In the genomic region with DNA sequence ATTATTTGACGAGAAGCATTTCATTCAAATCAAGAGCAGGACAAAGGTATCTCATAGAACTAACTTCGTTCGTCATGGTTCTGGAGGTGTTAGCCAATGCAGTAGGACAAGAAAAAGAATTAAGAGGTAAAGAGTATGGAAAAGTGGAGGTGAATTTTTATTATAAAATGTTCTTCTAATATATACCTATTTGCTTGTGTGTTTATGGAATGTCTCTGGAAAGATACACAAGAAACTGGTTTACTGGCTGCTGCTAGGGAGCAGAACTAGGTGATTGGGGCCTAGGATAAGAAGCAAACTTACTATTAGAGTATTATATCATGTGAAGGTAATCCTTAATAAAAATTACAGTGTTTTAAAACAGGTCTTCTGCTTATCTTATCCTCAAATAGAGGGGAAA, we compare ENCODE assay signal across 23 cellular contexts.
"Had no signal": no experiment of that assay in that cellular context is flagged by ENCODE, and none has a peak within 500 bp of the region (broad histone marks: within the 10 kb centered on the region; RNA-seq: fewer than 3 reads in every experiment).

No MANE protein-coding gene starts in this region.

- H3K27me3 ChIP-seq: ovary, right atrium auricular region, tibial nerve, uterus had no signal

- DNase-seq: hypothalamus; islet precursor cell; left ventricle myocardium inferior; midbrain; mucosa of descending colon; naive thymus-derived CD8-positive, alpha-beta T cell; ovary; stimulated activated CD4-positive, alpha-beta T cell treated with anti-CD3 and anti-CD28 coated beads, Interleukin-12 subunit alpha, Interleukin-12 subunit beta, amount 100 ng/mL, for 4 hours; stimulated activated CD4-positive, alpha-beta T cell treated with anti-CD3 and anti-CD28 coated beads, Interleukin-15, amount 100 ng/mL, for 24 hours; stimulated activated CD4-positive, alpha-beta T cell treated with anti-CD3 and anti-CD28 coated beads, Interleukin-2, amount 100 ng/mL, for 24 hours; stimulated activated CD4-positive, alpha-beta T cell treated with anti-CD3 and anti-CD28 coated beads, Interleukin-4, amount 100 ng/mL, for 1 hour; stimulated activated naive CD4-positive, alpha-beta T cell treated with Interleukin-2 at 50 U/mL for 16 hours; stimulated activated naive CD8-positive, alpha-beta T cell treated with anti-CD3 and anti-CD28 coated beads, Interleukin-15, amount 100 ng/mL, for 72 hours; substantia nigra; uterus had no signal

- ATAC-seq: mucosa of descending colon; naive thymus-derived CD8-positive, alpha-beta T cell; sciatic nerve; stimulated activated effector memory CD8-positive, alpha-beta T cell treated with anti-CD3 and anti-CD28 coated beads, Interleukin-12 subunit alpha, Interleukin-12 subunit beta, amount 100 ng/mL, for 72 hours; stimulated activated naive CD8-positive, alpha-beta T cell treated with anti-CD3 and anti-CD28 coated beads, Interleukin-15, amount 100 ng/mL, for 72 hours had no signal

- H3K36me3 ChIP-seq: ovary, uterus had no signal

- H3K9me3 ChIP-seq: mucosa of descending colon, ovary, tibial nerve, uterus had no signal

- H3K4me3 Mint-ChIP-seq: stimulated activated effector memory CD8-positive, alpha-beta T cell treated with anti-CD3 and anti-CD28 coated beads, Interleukin-12 subunit alpha, Interleukin-12 subunit beta, amount 100 ng/mL, for 72 hours; stimulated activated naive CD8-positive, alpha-beta T cell treated with anti-CD3 and anti-CD28 coated beads, Interleukin-15, amount 100 ng/mL, for 72 hours; type B pancreatic cell had no signal

- H3K9me3 Mint-ChIP-seq: stimulated activated effector memory CD8-positive, alpha-beta T cell treated with anti-CD3 and anti-CD28 coated beads, Interleukin-12 subunit alpha, Interleukin-12 subunit beta, amount 100 ng/mL, for 72 hours; type B pancreatic cell had no signal

- H3K27me3 Mint-ChIP-seq: naive thymus-derived CD8-positive, alpha-beta T cell; progenitor cell of endocrine pancreas; stimulated activated naive CD8-positive, alpha-beta T cell treated with anti-CD3 and anti-CD28 coated beads, Interleukin-15, amount 100 ng/mL, for 72 hours; type B pancreatic cell had no signal

- H3K4me1 ChIP-seq: left ventricle myocardium inferior, right atrium auricular region, tibial nerve, uterus had no signal

- H3K4me3 ChIP-seq: left ventricle myocardium inferior, lung, mucosa of descending colon, ovary, right atrium auricular region, skin epidermis, tibial nerve, uterus had no signal

- H3K36me3 Mint-ChIP-seq: type B pancreatic cell had no signal

- H3K27ac Mint-ChIP-seq: progenitor cell of endocrine pancreas; stimulated activated effector memory CD8-positive, alpha-beta T cell treated with anti-CD3 and anti-CD28 coated beads, Interleukin-12 subunit alpha, Interleukin-12 subunit beta, amount 100 ng/mL, for 72 hours; stimulated activated naive CD8-positive, alpha-beta T cell treated with anti-CD3 and anti-CD28 coated beads, Interleukin-15, amount 100 ng/mL, for 72 hours; type B pancreatic cell had no signal

- H3K27ac ChIP-seq: left ventricle myocardium inferior, ovary, right atrium auricular region, skin epidermis, tibial nerve, uterus had no signal
